In genomic region chr11:59918987-59919589, GRCh38 we compare ENCODE assay signal across 8 cellular contexts. TPM values are rescaled to one million over a fixed set of nuclear protein-coding genes. Genes with fewer than 3 reads are reported as not detected.
DNase-seq lines count a peak whose midpoint lies in the region; ATAC-seq and TF ChIP-seq lines count a peak whose summit lies in the region.

No MANE protein-coding gene starts in this region.

- ATAC-seq in right lobe of liver, result peak in 2 of 4 donors; percentile 49 to 51

- no peak for TF ChIP-seq EP300 in suprapubic skin (IDR thresholded peaks at IDR 0.05)

- H3K4me3 ChIP-seq in breast epithelium (no peak overlapping the region), MM.1S (ENCODE audit: low read length) (no peak overlapping the region), adrenal gland (no peak overlapping the region), right lobe of liver (no peak overlapping the region), suprapubic skin (no peak overlapping the region)

- CTCF ChIA-PET in MCF 10A (lab: Yijun Ruan, JAX), result interaction anchor here (0.6 to 3.2 kb wide), 48 partner anchors 10 to 885 kb away, joined by 3 to 48 read pairs (median 3); partner anchors contain the start of genes MRPL16, OOSP1, OOSP4A and STX3

- intact Hi-C loops in MCF 10A (cut with micrococcal nuclease), result loop anchor here (1.0 to 2.0 kb wide), 3 partner anchors 96 to 211 kb away; partner anchors contain the start of gene STX3
- intact Hi-C loops in breast epithelium (cut with DNase I; ENCODE audit: low total_unique reads), result no loop called here
- intact Hi-C loops in adrenal gland (cut with DNase I), result no loop called here
- intact Hi-C loops in right lobe of liver (cut with DNase I), result no loop called here

- H2AFZ ChIP-seq in MM.1S (ENCODE audit: low read length), result no peak overlapping the region

- peaks cover 20% of the 10 kb centered on the region for H3K9me3 Mint-ChIP-seq in MCF 10A (ENCODE audit: unreplicated experiment)

- no peak overlapping the region for H3K4me3 Mint-ChIP-seq in MCF 10A (ENCODE audit: unreplicated experiment)

- H3K27me3 ChIP-seq in breast epithelium, result no peaks in the 10 kb centered on the region
- H3K27me3 ChIP-seq in MM.1S (replicated peaks; ENCODE audit: insufficient read depth, low read length), result no peaks in the 10 kb centered on the region
- H3K27me3 ChIP-seq in adrenal gland, result no peaks in the 10 kb centered on the region
- no peaks in the 10 kb centered on the region for H3K27me3 ChIP-seq in right lobe of liver
- H3K27me3 ChIP-seq in suprapubic skin, result no peaks in the 10 kb centered on the region

- H3F3A ChIP-seq in MM.1S (ENCODE audit: insufficient read depth, low read length), result no peaks in the 10 kb centered on the region

- no peaks in the 10 kb centered on the region for H3K79me2 ChIP-seq in MM.1S (ENCODE audit: low read length)

- H3K9ac ChIP-seq in MM.1S (ENCODE audit: low read length), result no peak overlapping the region

- no peak overlapping the region for H3K4me2 ChIP-seq in MM.1S (ENCODE audit: low read depth, low read length)

- H3K36me3 ChIP-seq in breast epithelium, result no peaks in the 10 kb centered on the region
- H3K36me3 ChIP-seq in MM.1S (replicated peaks; ENCODE audit: insufficient read depth, low read length), result no peaks in the 10 kb centered on the region
- no peaks in the 10 kb centered on the region for H3K36me3 ChIP-seq in adrenal gland (replicated peaks in 1 of 2)
- no peaks in the 10 kb centered on the region for H3K36me3 ChIP-seq in right lobe of liver
- H3K36me3 ChIP-seq in suprapubic skin, result no peaks in the 10 kb centered on the region

- no TSS peak for BruUV-seq in MCF 10A (replicated peaks; lab: Mats Ljungman, UMichigan)

- POLR2A ChIA-PET in MCF 10A (lab: Yijun Ruan, JAX), result interaction anchor here (0.6 to 2.0 kb wide), 4 partner anchors 97 to 303 kb away, joined by 3 to 12 read pairs (median 4); partner anchors contain the start of gene MRPL16

- H3K9me2 ChIP-seq in MM.1S (replicated peaks; ENCODE audit: insufficient read depth, low read length), result no peaks in the 10 kb centered on the region

- no peaks in the 10 kb centered on the region for H4K20me1 ChIP-seq in MM.1S (ENCODE audit: insufficient read depth, low read length)

- no peak overlapping the region for H3K27ac Mint-ChIP-seq in MCF 10A (ENCODE audit: low read depth, unreplicated experiment)

- H3K4me1 Mint-ChIP-seq in MCF 10A (ENCODE audit: insufficient read depth, unreplicated experiment), result peaks cover 7% of the 10 kb centered on the region

- no peaks in the 10 kb centered on the region for H3K27me3 Mint-ChIP-seq in MCF 10A (ENCODE audit: insufficient read depth, unreplicated experiment)

- H3K27ac ChIP-seq in breast epithelium (no peak overlapping the region), MM.1S (ENCODE audit: low read length) (no peak overlapping the region), adrenal gland (no peak overlapping the region), right lobe of liver (no peak overlapping the region), suprapubic skin (no peak overlapping the region)

- no peaks in the 10 kb centered on the region for H3K36me3 Mint-ChIP-seq in MCF 10A (ENCODE audit: insufficient read depth, unreplicated experiment)

- H3K4me1 ChIP-seq in breast epithelium, result no peaks in the 10 kb centered on the region
- H3K4me1 ChIP-seq in MM.1S (ENCODE audit: low read length), result 0 out of 2 replicates have a peak, but pooled peaks cover 2% of the 10 kb centered on the region
- no peaks in the 10 kb centered on the region for H3K4me1 ChIP-seq in adrenal gland (replicated peaks in 1 of 2)
- H3K4me1 ChIP-seq in right lobe of liver, result no peaks in the 10 kb centered on the region
- no peaks in the 10 kb centered on the region for H3K4me1 ChIP-seq in suprapubic skin

- peak; percentile 68 for TF ChIP-seq CTCF in MCF 10A (IDR thresholded peaks at IDR 0.05; ENCODE audit: unreplicated experiment)
- TF ChIP-seq CTCF in breast epithelium (IDR thresholded peaks at IDR 0.05), result peak in 1 of 3 donors; percentile 27
- TF ChIP-seq CTCF in MM.1S (IDR thresholded peaks at IDR 0.05; ENCODE audit: low read length), result peak; percentile 67
- TF ChIP-seq CTCF in adrenal gland (IDR thresholded peaks at IDR 0.05), result peak in 5 of 6 experiments; percentile 42 to 49 (median 48)
- peak; percentile 34 to 46 (median 38) for TF ChIP-seq CTCF in right lobe of liver (IDR thresholded peaks at IDR 0.05)
- TF ChIP-seq CTCF in suprapubic skin (IDR thresholded peaks at IDR 0.05), result peak in 1 of 2 donors; percentile 19

- peaks cover 14 to 20% of the 10 kb centered on the region in 2 donors for H3K9me3 ChIP-seq in breast epithelium
- no peaks in the 10 kb centered on the region for H3K9me3 ChIP-seq in MM.1S (replicated peaks; ENCODE audit: insufficient read depth, low read length)
- H3K9me3 ChIP-seq in adrenal gland (replicated peaks in 1 of 3), result peaks cover 0 to 14% (median 0%) of the 10 kb centered on the region in 3 donors
- peaks cover 0 to 10% (median 0%) of the 10 kb centered on the region in 4 donors for H3K9me3 ChIP-seq in right lobe of liver
- H3K9me3 ChIP-seq in suprapubic skin, result peaks cover 10% of the 10 kb centered on the region

- TF ChIP-seq POLR2A in breast epithelium (IDR thresholded peaks at IDR 0.05) (no peak), adrenal gland (IDR thresholded peaks at IDR 0.05) (no peak), right lobe of liver (IDR thresholded peaks at IDR 0.05) (no peak), suprapubic skin (IDR thresholded peaks at IDR 0.05) (no peak)

- WGBS in adrenal gland, 4 donors, result 29 to 33% (median 31%) methylated on average over 3 of the region's 3 CpGs
- 38% methylated on average over 3 of the region's 3 CpGs for WGBS in right lobe of liver (ENCODE audit: insufficient coverage, low coverage, low lambda C conversion rate, missing lambda C conversion rate)
- 43% methylated on average over 3 of the region's 3 CpGs for WGBS in suprapubic skin

- peak; percentile 72 for DNase-seq in MCF 10A (ENCODE audit: unreplicated experiment)
- DNase-seq in breast epithelium (ENCODE audit: low spot score in 2 of 2), result no peak
- DNase-seq in MM.1S, result peak; percentile 57
- DNase-seq in adrenal gland, result peak in 5 of 7 donors; percentile 17 to 42 (median 27)
- no peak for DNase-seq in right lobe of liver
- no peak for DNase-seq in NK-92 treated with Interleukin-12 subunit alpha and Interleukin-12 subunit beta, amount 100 ng/mL, for 24 hours (lab: John Stamatoyannopoulos, UW)
- no peak for DNase-seq in suprapubic skin (ENCODE audit: low spot score in 2 of 2)
- no peak for DNase-seq in COR-L47 (lab: John Stamatoyannopoulos, UW)

RNA-seq across cellular contexts. Expression of gene OOSP1, which starts 19.1 kb away (rescaled TPM):
- not detected in 2 replicates for total RNA-seq in MCF 10A (2022)
- total RNA-seq in breast epithelium, result not detected
- total RNA-seq in adrenal gland, result not detected
- not detected for polyA plus RNA-seq in adrenal gland
- total RNA-seq in right lobe of liver, result not detected
- not detected for total RNA-seq in suprapubic skin

RNA-seq across cellular contexts. Expression of gene OOSP3, which starts 40.5 kb away (rescaled TPM):
- total RNA-seq in MCF 10A (2022) (not detected in 2 replicates), breast epithelium (not detected), adrenal gland (not detected), right lobe of liver (not detected), suprapubic skin (not detected)
- polyA plus RNA-seq in adrenal gland, result not detected

RNA-seq across cellular contexts. Expression of gene OOSP4A, which starts 44.7 kb away (rescaled TPM):
- total RNA-seq in MCF 10A (2022) (not detected in 2 replicates), breast epithelium (not detected), adrenal gland (not detected), right lobe of liver (not detected), suprapubic skin (not detected)
- polyA plus RNA-seq in adrenal gland, result not detected

RNA-seq across cellular contexts. Expression of gene TCN1, which starts 52.8 kb away (rescaled TPM):
- total RNA-seq in MCF 10A (2022), result not detected in 2 replicates
- 100 to 1,000 TPM in 1 of 3 donors, 10 to 100 TPM in 1, not detected in 1; 45.6 to 112 TPM for total RNA-seq in breast epithelium
- under 1 TPM in 1 of 8 donors, not detected in 7; 0.32 TPM for total RNA-seq in adrenal gland
- not detected for polyA plus RNA-seq in adrenal gland
- total RNA-seq in right lobe of liver, result under 1 TPM in 2 of 6 experiments, not detected in 4; 0.55 to 0.62 TPM
- total RNA-seq in suprapubic skin, result 1 to 10 TPM in 3 of 4 donors, under 1 TPM in 1; 0.76 to 5.3 (median 1.8) TPM

Comparison
In these comparisons a context has a peak if more than half of its experiments do, and no peak if none do; other contexts are left out.
1. DNase-seq: peak in MCF 10A (single experiment), MM.1S (single experiment) and adrenal gland (5 of 7); none in breast epithelium (0 of 2), right lobe of liver (0 of 3), NK-92 treated with Interleukin-12 subunit alpha and Interleukin-12 subunit beta, amount 100 ng/mL, for 24 hours (single experiment), suprapubic skin (0 of 2) and COR-L47 (single experiment).